Comparison of ENCODE assay signal across 12 cellular contexts in genomic region chr17:17171991-17172939, GRCh38. TPM values are rescaled to one million over a fixed set of nuclear protein-coding genes. Genes with fewer than 3 reads are reported as not detected.
DNase-seq lines count a peak whose midpoint lies in the region; ATAC-seq and TF ChIP-seq lines count a peak whose summit lies in the region.
"Had no signal": no experiment of that assay in that cellular context is flagged by ENCODE, and none has a peak within 500 bp of the region (broad histone marks: within the 10 kb centered on the region; RNA-seq: fewer than 3 reads in every experiment).

No MANE protein-coding gene starts in this region.

- DNase-seq in CD4-positive, alpha-beta memory T cell: no peak
- peak; percentile 3 for DNase-seq in MV-4-11 (lab: John Stamatoyannopoulos, UW)
- no peak for DNase-seq in effector memory CD4-positive, alpha-beta T cell
- DNase-seq in lung (ENCODE audit: low spot score): no peak
- DNase-seq in SIG-M5 (lab: John Stamatoyannopoulos, UW): no peak
- DNase-seq in thyroid gland: no peak
- no peak for DNase-seq in cerebellar cortex (ENCODE audit: low spot score)
- no peak for DNase-seq in activated CD4-positive, CD25-positive, alpha-beta regulatory T cell treated with anti-CD3 and anti-CD28 coated beads, Interleukin-2, amount 50 U/mL, for 72 hours
- DNase-seq: COR-L47, NCI-H1105, PC-3 had no signal

- H3K36me3 ChIP-seq in CD4-positive, alpha-beta memory T cell (ENCODE audit: insufficient read depth, low read length): peaks cover 23% of the 10 kb centered on the region
- peaks cover 24% of the 10 kb centered on the region for H3K36me3 ChIP-seq in effector memory CD4-positive, alpha-beta T cell (ENCODE audit: control insufficient read depth, insufficient read depth, low read length)
- H3K36me3 ChIP-seq in lung (ENCODE audit: control insufficient read depth in 2 of 2, insufficient read depth in 2 of 2, low read length in 2 of 2): peaks cover 25 to 64% of the 10 kb centered on the region in 2 donors
- H3K36me3 ChIP-seq in thyroid gland: peaks cover 58 to 61% of the 10 kb centered on the region in 2 donors

- peaks cover 43 to 63% of the 10 kb centered on the region in 2 donors for H3K36me3 Mint-ChIP-seq in CD4-positive, alpha-beta memory T cell

- no peak for TF ChIP-seq POLR2A in thyroid gland (IDR thresholded peaks at IDR 0.05)

- peak overlapping the region; percentile 46 for H3K27ac ChIP-seq in CD4-positive, alpha-beta memory T cell (ENCODE audit: low read depth, low read length)
- peak overlapping the region; percentile 19 for H3K27ac ChIP-seq in effector memory CD4-positive, alpha-beta T cell (ENCODE audit: insufficient read depth, low read length, poor library complexity, severe bottlenecking)
- H3K27ac ChIP-seq in lung (ENCODE audit: low read depth in 1 of 2, low read length in 1 of 2): peak overlapping the region; percentile 21 to 66
- peak overlapping the region in 1 of 3 donors; percentile 38 for H3K27ac ChIP-seq in thyroid gland

- H3K4me1 ChIP-seq in CD4-positive, alpha-beta memory T cell (ENCODE audit: insufficient read depth, low read length): peaks cover 87% of the 10 kb centered on the region
- peaks cover 58% of the 10 kb centered on the region for H3K4me1 ChIP-seq in effector memory CD4-positive, alpha-beta T cell (ENCODE audit: control insufficient read depth, insufficient read depth, low read length, poor library complexity, severe bottlenecking)
- H3K4me1 ChIP-seq in lung (ENCODE audit: control insufficient read depth in 2 of 2, insufficient read depth in 2 of 2, low read length in 2 of 2) (peaks cover 0 to 9% of the 10 kb centered on the region in 2 donors), thyroid gland (peaks cover 14 to 22% of the 10 kb centered on the region in 2 donors)

- H3K27me3 Mint-ChIP-seq in CD4-positive, alpha-beta memory T cell: no peaks in the 10 kb centered on the region

- no peaks in the 10 kb centered on the region for H3K27me3 ChIP-seq in CD4-positive, alpha-beta memory T cell (ENCODE audit: insufficient read depth, low read length)
- no peaks in the 10 kb centered on the region for H3K27me3 ChIP-seq in effector memory CD4-positive, alpha-beta T cell (replicated peaks; ENCODE audit: control insufficient read depth, insufficient read depth, low read length, poor library complexity, severe bottlenecking)
- H3K27me3 ChIP-seq in lung (ENCODE audit: control insufficient read depth, insufficient read depth) (no peaks in the 10 kb centered on the region), thyroid gland (no peaks in the 10 kb centered on the region)
- H3K27me3 ChIP-seq: tibial nerve had no signal

- no peaks in the 10 kb centered on the region for H3K9me3 Mint-ChIP-seq in CD4-positive, alpha-beta memory T cell

- TF ChIP-seq CTCF in lung (IDR thresholded peaks at IDR 0.05; ENCODE audit: control extremely low read depth, extremely low read depth) (no peak), thyroid gland (IDR thresholded peaks at IDR 0.05) (peak in 1 of 6 experiments; percentile 16)

- H3K4me1 Mint-ChIP-seq in CD4-positive, alpha-beta memory T cell: peaks cover 53 to 94% (median 71%) of the 10 kb centered on the region in 4 donors

- POLR2A ChIA-PET in CD4-positive, alpha-beta memory T cell (lab: Charles Lee; ENCODE audit: partially characterized antibody): interaction anchor here (0.9 to 4.9 kb wide), 7 partner anchors 8 to 109 kb away, joined by 3 to 30 read pairs (median 5); partner anchors contain the start of genes COPS3 and PLD6

- WGBS in lung, 2 donors: 68 to 79% methylated on average over 26 of the region's 26 CpGs
- WGBS in thyroid gland, 2 donors: 69 to 77% methylated on average over 23 to 25 of the region's 26 CpGs

- H3K4me3 Mint-ChIP-seq in CD4-positive, alpha-beta memory T cell: peak overlapping the region in 7 of 8 donors; percentile 20 to 77 (median 66)

- no peak for ATAC-seq in lung (ENCODE audit: insufficient read depth, low FRiP score)
- ATAC-seq: PC-3 had no signal

- intact Hi-C loops in CD4-positive, alpha-beta memory T cell (cut with micrococcal nuclease): no loop called here
- intact Hi-C loops in thyroid gland (cut with DNase I): no loop called here

- H3K4me3 ChIP-seq in CD4-positive, alpha-beta memory T cell (ENCODE audit: low read length in 2 of 2): no peak overlapping the region
- H3K4me3 ChIP-seq in effector memory CD4-positive, alpha-beta T cell (ENCODE audit: insufficient read depth, low read depth, low read length, poor library complexity, severe bottlenecking): no peak overlapping the region
- H3K4me3 ChIP-seq in lung (no peak overlapping the region), thyroid gland (replicated peaks in 1 of 3) (no peak overlapping the region)
- H3K4me3 ChIP-seq: tibial nerve had no signal

- H3K9me3 ChIP-seq in CD4-positive, alpha-beta memory T cell (ENCODE audit: control insufficient read depth in 1 of 2, low read length in 2 of 2): no peaks in the 10 kb centered on the region
- H3K9me3 ChIP-seq in effector memory CD4-positive, alpha-beta T cell (ENCODE audit: control insufficient read depth, low read length): no peaks in the 10 kb centered on the region
- H3K9me3 ChIP-seq in lung (ENCODE audit: control insufficient read depth in 2 of 2, insufficient read depth in 1 of 2, low read length in 1 of 2) (peaks cover 0 to 1% of the 10 kb centered on the region in 2 donors), thyroid gland (no peaks in the 10 kb centered on the region)
- H3K9me3 ChIP-seq: tibial nerve had no signal

- peak overlapping the region; percentile 81 to 93 (median 91) for H3K27ac Mint-ChIP-seq in CD4-positive, alpha-beta memory T cell

- CTCF ChIA-PET in CD4-positive, alpha-beta memory T cell (lab: Charles Lee; ENCODE audit: partially characterized antibody): interaction anchor here (1.3 kb wide), 1 partner anchor 10 kb away, joined by 4 read pairs; no protein-coding TSS in a partner anchor

RNA-seq across cellular contexts. Expression of gene PLD6, which starts 33.9 kb away (rescaled TPM):
- 10 to 100 TPM; 12.8 to 13.9 TPM for total RNA-seq in CD4-positive, alpha-beta memory T cell
- 10 to 100 TPM; 18.4 to 26.6 TPM for polyA plus RNA-seq in CD4-positive, alpha-beta memory T cell
- total RNA-seq in lung: 1 to 10 TPM; 6.2 to 7.7 TPM
- polyA plus RNA-seq in lung: 1 to 10 TPM; 3.2 to 4.2 TPM
- total RNA-seq in thyroid gland: 1 to 10 TPM; 1.3 to 3.2 (median 2.5) TPM
